ENCODE assay signal across 8 cellular contexts in the genomic region with DNA sequence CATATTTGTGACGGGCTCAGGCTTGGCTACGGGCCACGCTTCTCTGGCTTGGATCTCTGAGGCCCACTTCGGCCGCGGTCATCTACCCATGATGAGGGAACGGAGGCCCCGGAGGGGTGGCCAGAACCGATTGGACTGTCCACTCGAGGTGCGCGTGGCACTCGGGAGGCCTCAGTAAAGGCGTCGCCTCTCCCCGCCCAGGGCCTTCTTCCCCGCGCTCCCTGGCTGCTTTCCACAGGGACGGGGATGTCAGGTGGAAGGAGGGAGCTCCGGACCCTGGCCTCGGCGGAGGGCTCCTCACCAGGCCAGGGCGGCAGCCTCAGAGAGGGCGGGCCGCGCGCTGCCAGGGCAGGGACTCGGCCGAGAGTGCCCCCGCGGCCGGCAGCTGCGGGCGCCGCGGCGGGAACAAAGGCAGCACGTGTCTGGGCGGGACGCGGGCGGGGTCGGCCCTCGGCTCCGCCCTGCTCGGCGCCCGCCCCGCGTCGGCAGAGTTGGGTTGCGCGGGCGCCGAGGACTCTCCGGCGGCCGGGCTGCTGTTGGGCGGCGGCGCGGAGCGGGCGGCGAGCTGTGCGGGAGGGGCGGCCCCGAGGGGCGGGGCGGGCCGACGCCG. TPM values are rescaled to one million over a fixed set of nuclear protein-coding genes. Genes with fewer than 3 reads are reported as not detected.
DNase-seq lines count a peak whose midpoint lies in the region; ATAC-seq and TF ChIP-seq lines count a peak whose summit lies in the region.

No MANE protein-coding gene starts in this region.

- peak overlapping the region; percentile 71 for H3K27ac ChIP-seq in parathyroid adenoma

- H3K9ac ChIP-seq in Loucy (ENCODE audit: low read depth, low read length, poor library complexity, severe bottlenecking) (peak overlapping the region; percentile 27), parathyroid adenoma (no peak overlapping the region)

- H3K4me2 ChIP-seq in Loucy (ENCODE audit: low read depth, low read length, poor library complexity, severe bottlenecking) (peak overlapping the region; percentile 40), parathyroid adenoma (ENCODE audit: low read length) (peak overlapping the region; percentile 68)

- peak; percentile 48 for ATAC-seq in GM21723 (IDR thresholded peaks at IDR 0.05; ENCODE audit: unreplicated experiment)

- H3K36me3 Mint-ChIP-seq in activated naive CD8-positive, alpha-beta T cell treated with anti-CD3 and anti-CD28 coated beads for 36 hours, result peaks cover 31% of the 10 kb centered on the region

- H4K20me1 ChIP-seq in Loucy (ENCODE audit: insufficient read depth, low read length, poor library complexity, severe bottlenecking), result no peaks in the 10 kb centered on the region

- H3K4me1 Mint-ChIP-seq in activated naive CD8-positive, alpha-beta T cell treated with anti-CD3 and anti-CD28 coated beads for 36 hours, result peaks cover 46% of the 10 kb centered on the region

- peak overlapping the region; percentile 48 for H3K4me3 Mint-ChIP-seq in activated naive CD8-positive, alpha-beta T cell treated with anti-CD3 and anti-CD28 coated beads for 36 hours

- no peak overlapping the region for H2AFZ ChIP-seq in Loucy (ENCODE audit: low read length)
- H2AFZ ChIP-seq in parathyroid adenoma, result peak overlapping the region; percentile 84

- intact Hi-C loops in cardiac septum (cut with DNase I), result loop anchor here (10.0 kb wide), 1 partner anchor 169 kb away; no protein-coding TSS in a partner anchor

- no peaks in the 10 kb centered on the region for H3K27me3 ChIP-seq in Loucy (ENCODE audit: insufficient read depth, low read length, poor library complexity, severe bottlenecking)
- no peaks in the 10 kb centered on the region for H3K27me3 ChIP-seq in parathyroid adenoma (ENCODE audit: control insufficient read depth, insufficient read depth, low read length)

- H3K36me3 ChIP-seq in Loucy (ENCODE audit: insufficient read depth, low read length), result peaks cover 6% of the 10 kb centered on the region; the same call in 1 of the 2 replicates
- no peaks in the 10 kb centered on the region for H3K36me3 ChIP-seq in parathyroid adenoma (ENCODE audit: control insufficient read depth, insufficient read depth, low read length)

- TF ChIP-seq CTCF in Loucy (conservative IDR thresholded peaks at IDR 0.05; ENCODE audit: low read length) (no peak), parathyroid adenoma (IDR thresholded peaks at IDR 0.05) (no peak)

- DNase-seq in DMS153 (lab: John Stamatoyannopoulos, UW) (peak; percentile 32), SK-N-DZ (ENCODE audit: low spot score) (peak; percentile 82), cardiac septum (ENCODE audit: low spot score) (peak; percentile 86), ureter (ENCODE audit: low spot score) (peak; percentile 49)
- DNase-seq in activated naive CD8-positive, alpha-beta T cell treated with anti-CD3 and anti-CD28 coated beads for 36 hours, result peak; percentile 79

- H3K4me3 ChIP-seq in Loucy (ENCODE audit: low read length, poor library complexity, severe bottlenecking) (peak overlapping the region; percentile 52), parathyroid adenoma (ENCODE audit: low read depth, low read length) (no peak overlapping the region)

- H3K9me3 ChIP-seq in Loucy (ENCODE audit: insufficient read depth, low read depth, low read length) (no peaks in the 10 kb centered on the region), parathyroid adenoma (ENCODE audit: control insufficient read depth, low read length) (no peaks in the 10 kb centered on the region)

- no peaks in the 10 kb centered on the region for H3K79me2 ChIP-seq in Loucy (ENCODE audit: insufficient read depth, low read length)
- no peaks in the 10 kb centered on the region for H3K79me2 ChIP-seq in parathyroid adenoma

- H3K27ac Mint-ChIP-seq in activated naive CD8-positive, alpha-beta T cell treated with anti-CD3 and anti-CD28 coated beads for 36 hours, result peak overlapping the region; percentile 48

- H3K9me3 Mint-ChIP-seq in activated naive CD8-positive, alpha-beta T cell treated with anti-CD3 and anti-CD28 coated beads for 36 hours, result no peaks in the 10 kb centered on the region

- H3K9me2 ChIP-seq in Loucy (replicated peaks; ENCODE audit: low read depth, low read length), result no peaks in the 10 kb centered on the region

- H3K4me1 ChIP-seq in Loucy (ENCODE audit: insufficient read depth, low read length, poor library complexity, severe bottlenecking), result no peaks in the 10 kb centered on the region
- peaks cover 2% of the 10 kb centered on the region for H3K4me1 ChIP-seq in parathyroid adenoma

- no peaks in the 10 kb centered on the region for H3F3A ChIP-seq in Loucy (ENCODE audit: low read depth)

- H3K27me3 Mint-ChIP-seq in activated naive CD8-positive, alpha-beta T cell treated with anti-CD3 and anti-CD28 coated beads for 36 hours, result no peaks in the 10 kb centered on the region

RNA-seq across cellular contexts. Expression of gene CDK5R1, which starts 0.6 kb away (rescaled TPM):
- 21.6 and 23.7 TPM in 2 replicates for polyA plus RNA-seq in SK-N-DZ (2014; cell fraction: cytosol; rRNA removed)
- polyA plus RNA-seq in SK-N-DZ (2014; cell fraction: nucleus; rRNA removed), result 20.3 and 21.7 TPM in 2 replicates
- total RNA-seq in activated naive CD8-positive, alpha-beta T cell treated with anti-CD3 and anti-CD28 coated beads for 36 hours, result 1 to 10 TPM; 9.7 to 9.9 TPM
- 1.5 TPM for total RNA-seq in cardiac septum
- 0.83 TPM for total RNA-seq in ureter

RNA-seq across cellular contexts. Expression of gene PSMD11, which starts 41.9 kb away (rescaled TPM):
- 56.4 and 58.2 TPM in 2 replicates for polyA plus RNA-seq in SK-N-DZ (2014; cell fraction: cytosol; rRNA removed)
- 34.3 and 88.4 TPM in 2 replicates for polyA plus RNA-seq in SK-N-DZ (2014; cell fraction: nucleus; rRNA removed)
- total RNA-seq in activated naive CD8-positive, alpha-beta T cell treated with anti-CD3 and anti-CD28 coated beads for 36 hours, result 100 to 1,000 TPM; 147 to 157 TPM
- total RNA-seq in cardiac septum (81.7 TPM), ureter (80.9 TPM)

Comparison
In these comparisons a context has a peak if more than half of its experiments do, and no peak if none do; other contexts are left out.
1. DNase-seq: peak in every context shown above with its lines; median percentile 86 in cardiac septum; 82 in SK-N-DZ; 79 in activated naive CD8-positive, alpha-beta T cell treated with anti-CD3 and anti-CD28 coated beads for 36 hours; 49 in ureter; 32 in DMS153.